10 cellular contexts compared by ENCODE assay signal in genomic region chr5:126525630-126526245, GRCh38.
A peak's percentile ranks its signal among the peaks of the same experiment; 100 is the strongest.
DNase-seq lines count a peak whose midpoint lies in the region; ATAC-seq, FAIRE-seq and TF ChIP-seq lines count a peak whose summit lies in the region.
"Had no signal": no experiment of that assay in that cellular context is flagged by ENCODE, and none has a peak within 500 bp of the region (broad histone marks: within the 10 kb centered on the region; RNA-seq: fewer than 3 reads in every experiment).

No MANE protein-coding gene starts in this region.

- no peaks in the 10 kb centered on the region for H3K36me3 Mint-ChIP-seq in activated T-cell treated with anti-CD3 and anti-CD28 coated beads, Interleukin-2, amount 50 U/mL, for 24 hours (ENCODE audit: low read depth)
- no peaks in the 10 kb centered on the region for H3K36me3 Mint-ChIP-seq in activated T-cell treated with anti-CD3 and anti-CD28 coated beads, Interleukin-2, amount 50 U/mL, for 72 hours (ENCODE audit: insufficient read depth in 2 of 2)

- no peak for TF ChIP-seq RAD21 in HepG2 (CRISPR knock-in tag; IDR thresholded peaks at IDR 0.05)

- peak overlapping the region; percentile 16 to 52 (median 46); a peak in 5 of 6 replicates for H3K4me3 ChIP-seq in HepG2 (replicated peaks in 1 of 3; ENCODE audit: insufficient read depth in 1 of 3, low read depth in 2 of 3, low read length in 3 of 3)
- no peak overlapping the region for H3K4me3 ChIP-seq in thyroid gland (replicated peaks in 1 of 3)
- H3K4me3 ChIP-seq: cardiac muscle cell had no signal

- POLR2A ChIA-PET in HepG2 (lab: Yijun Ruan, JAX), result no interaction called here

- H3K9ac ChIP-seq in HepG2 (ENCODE audit: insufficient read depth, low read depth, low read length), result peak overlapping the region; percentile 66; the same call in 1 of the 2 replicates

- TF ChIP-seq CTCF in HepG2 (CRISPR knock-in tag; IDR thresholded peaks at IDR 0.05) (no peak), thyroid gland (IDR thresholded peaks at IDR 0.05) (no peak), GM10266 (IDR thresholded peaks at IDR 0.05; ENCODE audit: control insufficient read depth, insufficient read depth, low read depth, missing control alignments) (no peak)

- H3K4me1 Mint-ChIP-seq in activated T-cell treated with anti-CD3 and anti-CD28 coated beads, Interleukin-2, amount 50 U/mL, for 24 hours (ENCODE audit: low read depth), result no peaks in the 10 kb centered on the region
- no peaks in the 10 kb centered on the region for H3K4me1 Mint-ChIP-seq in activated T-cell treated with anti-CD3 and anti-CD28 coated beads, Interleukin-2, amount 50 U/mL, for 72 hours (ENCODE audit: low read depth)

- no peak overlapping the region for H3K4me3 Mint-ChIP-seq in activated T-cell treated with anti-CD3 and anti-CD28 coated beads, Interleukin-2, amount 50 U/mL, for 24 hours
- no peak overlapping the region for H3K4me3 Mint-ChIP-seq in activated T-cell treated with anti-CD3 and anti-CD28 coated beads, Interleukin-2, amount 50 U/mL, for 72 hours

- H3K9me3 ChIP-seq in HepG2 (ENCODE audit: low read length) (no peaks in the 10 kb centered on the region), thyroid gland (no peaks in the 10 kb centered on the region)

- H4K20me1 ChIP-seq in HepG2 (ENCODE audit: insufficient read depth, low read length), result no peaks in the 10 kb centered on the region

- 17% methylated on average over 5 of the region's 5 CpGs for WGBS in HepG2 (ENCODE audit: low lambda C conversion rate)
- 49 to 51% methylated on average over 5 of the region's 5 CpGs for WGBS in thyroid gland, 2 donors

- H3K4me2 ChIP-seq in HepG2 (ENCODE audit: low read depth, low read length), result peak overlapping the region; percentile 82

- H3K4me1 ChIP-seq in HepG2 (ENCODE audit: insufficient read depth, low read length) (0 out of 2 replicates have a peak, but pooled peaks cover 7% of the 10 kb centered on the region), thyroid gland (peaks cover 43 to 54% of the 10 kb centered on the region in 2 donors)

- CTCF ChIA-PET in HepG2 (lab: Yijun Ruan, JAX; ENCODE audit: low intra/inter-chr PET ratio, low total read pairs), result no interaction called here

- H3K27ac Mint-ChIP-seq in activated T-cell treated with anti-CD3 and anti-CD28 coated beads, Interleukin-2, amount 50 U/mL, for 24 hours, result no peak overlapping the region
- H3K27ac Mint-ChIP-seq in activated T-cell treated with anti-CD3 and anti-CD28 coated beads, Interleukin-2, amount 50 U/mL, for 72 hours, result no peak overlapping the region

- H3K27me3 ChIP-seq in HepG2 (ENCODE audit: control insufficient read depth in 1 of 2, insufficient read depth in 2 of 2, low read length in 2 of 2) (no peaks in the 10 kb centered on the region), thyroid gland (no peaks in the 10 kb centered on the region)
- H3K27me3 ChIP-seq: cardiac muscle cell had no signal

- H3K36me3 ChIP-seq in HepG2 (replicated peaks in 1 of 2; ENCODE audit: control insufficient read depth in 1 of 2, insufficient read depth in 2 of 2, low read length in 2 of 2) (no peaks in the 10 kb centered on the region), thyroid gland (no peaks in the 10 kb centered on the region)
- H3K36me3 ChIP-seq: cardiac muscle cell had no signal

- no TSS peak for BruUV-seq in HepG2 (replicated peaks; lab: Mats Ljungman, UMichigan)

- in situ Hi-C loops in HepG2 (cut with HindIII; ENCODE audit: extremely low pct_ligation_motif_present, low pct_unique_long_range_greater_than_20kb), result no loop called here

- TF ChIP-seq EP300 in HepG2 (IDR thresholded peaks at IDR 0.05; ENCODE audit: low read depth in 2 of 2, low read length in 2 of 2), result no peak
- TF ChIP-seq EP300 in HepG2 (CRISPR knock-in tag; IDR thresholded peaks at IDR 0.05; ENCODE audit: borderline replicate concordance), result no peak

- FAIRE-seq in HepG2 (lab: Jason Lieb, UNC), result no peak

- intact Hi-C loops in HepG2 (cut with micrococcal nuclease; ENCODE audit: unreplicated experiment), result loop anchor here (5.0 kb wide), 1 partner anchor 1793 kb away; no protein-coding TSS in a partner anchor
- intact Hi-C loops in thyroid gland (cut with DNase I), result loop anchor here (10.0 kb wide), 1 partner anchor 81 kb away; no protein-coding TSS in a partner anchor

- TF ChIP-seq POLR2A in HepG2 (IDR thresholded peaks at IDR 0.05; ENCODE audit: insufficient read depth in 1 of 2, low read depth in 2 of 2, low read length in 2 of 2) (peak in 1 of 2 experiments; percentile 69; a peak in 2 of 4 replicates), thyroid gland (IDR thresholded peaks at IDR 0.05) (peak in 1 of 2 donors; percentile 71)

- peak; percentile 68 for DNase-seq in NCI-H69 (lab: John Stamatoyannopoulos, UW)
- peak; percentile 55 for DNase-seq in ecto neural progenitor cell (ENCODE audit: low spot score)
- peak; percentile 40 for DNase-seq in HepG2 (ENCODE audit: low spot score)
- DNase-seq in thyroid gland, result peak; percentile 53 to 69
- DNase-seq in GM10266 (ENCODE audit: extremely low spot score), result no peak
- DNase-seq in activated T-cell treated with anti-CD3 and anti-CD28 coated beads, Interleukin-2, amount 50 U/mL, for 24 hours, result no peak
- DNase-seq in activated T-cell treated with anti-CD3 and anti-CD28 coated beads, Interleukin-2, amount 50 U/mL, for 72 hours, result no peak
- no peak for DNase-seq in NCI-H1105 (lab: John Stamatoyannopoulos, UW)
- DNase-seq: NCI-H1436 had no signal

- ATAC-seq in HepG2, result peak; percentile 95
- ATAC-seq in activated T-cell treated with anti-CD3 and anti-CD28 coated beads, Interleukin-2, amount 50 U/mL, for 72 hours (replicated peaks in 1 of 2), result no peak

- H3K79me2 ChIP-seq in HepG2 (ENCODE audit: insufficient read depth, low read length), result no peaks in the 10 kb centered on the region

- no peaks in the 10 kb centered on the region for H3K9me3 Mint-ChIP-seq in activated T-cell treated with anti-CD3 and anti-CD28 coated beads, Interleukin-2, amount 50 U/mL, for 24 hours
- H3K9me3 Mint-ChIP-seq in activated T-cell treated with anti-CD3 and anti-CD28 coated beads, Interleukin-2, amount 50 U/mL, for 72 hours, result no peaks in the 10 kb centered on the region

- H3K27me3 Mint-ChIP-seq in activated T-cell treated with anti-CD3 and anti-CD28 coated beads, Interleukin-2, amount 50 U/mL, for 24 hours, result no peaks in the 10 kb centered on the region
- no peaks in the 10 kb centered on the region for H3K27me3 Mint-ChIP-seq in activated T-cell treated with anti-CD3 and anti-CD28 coated beads, Interleukin-2, amount 50 U/mL, for 72 hours (ENCODE audit: low read depth)

- peak overlapping the region; percentile 93 for H2AFZ ChIP-seq in HepG2 (ENCODE audit: low read length)

- H3K27ac ChIP-seq in HepG2 (ENCODE audit: extremely low read length, insufficient read depth, low read length), result no peak overlapping the region
- H3K27ac ChIP-seq in thyroid gland, result peak overlapping the region; percentile 94 to 99 (median 94)
- H3K27ac ChIP-seq: cardiac muscle cell had no signal

TF ChIP-seq in HepG2, 621 proteins besides CTCF, POLR2A, EP300 and RAD21:
- TF ChIP-seq, protein P1, sequence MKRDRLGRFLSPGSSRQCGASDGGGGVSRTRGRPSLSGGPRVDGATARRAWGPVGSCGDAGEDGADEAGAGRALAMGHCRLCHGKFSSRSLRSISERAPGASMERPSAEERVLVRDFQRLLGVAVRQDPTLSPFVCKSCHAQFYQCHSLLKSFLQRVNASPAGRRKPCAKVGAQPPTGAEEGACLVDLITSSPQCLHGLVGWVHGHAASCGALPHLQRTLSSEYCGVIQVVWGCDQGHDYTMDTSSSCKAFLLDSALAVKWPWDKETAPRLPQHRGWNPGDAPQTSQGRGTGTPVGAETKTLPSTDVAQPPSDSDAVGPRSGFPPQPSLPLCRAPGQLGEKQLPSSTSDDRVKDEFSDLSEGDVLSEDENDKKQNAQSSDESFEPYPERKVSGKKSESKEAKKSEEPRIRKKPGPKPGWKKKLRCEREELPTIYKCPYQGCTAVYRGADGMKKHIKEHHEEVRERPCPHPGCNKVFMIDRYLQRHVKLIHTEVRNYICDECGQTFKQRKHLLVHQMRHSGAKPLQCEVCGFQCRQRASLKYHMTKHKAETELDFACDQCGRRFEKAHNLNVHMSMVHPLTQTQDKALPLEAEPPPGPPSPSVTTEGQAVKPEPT (CRISPR knock-in tag; IDR thresholded peaks at IDR 0.05; ENCODE audit: low read depth), result no peak
- peak; percentile 64 for TF ChIP-seq POLR2AphosphoS5 (IDR thresholded peaks at IDR 0.05; ENCODE audit: low read depth, low read length)
- TF ChIP-seq POLR2G (IDR thresholded peaks at IDR 0.05; ENCODE audit: low read depth, low read length), result peak; percentile 72
- no peak for TF ChIP-seq CCAR2 (optimal IDR thresholded peaks at IDR 0.05; ENCODE audit: low read depth, low read length)
- peak; percentile 43; the same call in 1 of the 2 replicates for TF ChIP-seq SAP130 (CRISPR knock-in tag; IDR thresholded peaks at IDR 0.05; ENCODE audit: low read depth)
- TF ChIP-seq PHF8 (CRISPR knock-in tag; IDR thresholded peaks at IDR 0.05), result peak; percentile 50
- TF ChIP-seq KAT8 (CRISPR knock-in tag; IDR thresholded peaks at IDR 0.05), result peak; percentile 67; the same call in 1 of the 2 replicates
- TF ChIP-seq ZFX (CRISPR knock-in tag; IDR thresholded peaks at IDR 0.05; ENCODE audit: low read depth), result peak; percentile 33; the same call in 1 of the 2 replicates
- peak; percentile 40 for TF ChIP-seq SALL1 (CRISPR knock-in tag; IDR thresholded peaks at IDR 0.05)
- TF ChIP-seq SRSF9 (IDR thresholded peaks at IDR 0.05; ENCODE audit: borderline replicate concordance, insufficient read depth, low read depth, low read length, poor library complexity, severe bottlenecking), result no peak
- TF ChIP-seq GABPA (IDR thresholded peaks at IDR 0.05; ENCODE audit: low read depth, low read length), result no peak
- 0 out of 2 replicates have a peak, but pooled peaks have one; percentile 28 for TF ChIP-seq GABPA (CRISPR knock-in tag; IDR thresholded peaks at IDR 0.05; ENCODE audit: low read depth)
- TF ChIP-seq TAF1 (CRISPR knock-in tag; IDR thresholded peaks at IDR 0.05), result peak; percentile 48; the same call in 1 of the 2 replicates

Comparison
In these comparisons a context has a peak if more than half of its experiments do, and no peak if none do; other contexts are left out.
1. DNase-seq: peak in NCI-H69 (single experiment), ecto neural progenitor cell (single experiment), HepG2 (single experiment) and thyroid gland (2 of 2); none in GM10266 (single experiment), activated T-cell treated with anti-CD3 and anti-CD28 coated beads, Interleukin-2, amount 50 U/mL, for 24 hours (single experiment), activated T-cell treated with anti-CD3 and anti-CD28 coated beads, Interleukin-2, amount 50 U/mL, for 72 hours (0 of 2) and NCI-H1105 (single experiment).
2. H3K4me3 ChIP-seq: peak in HepG2 (3 of 3); none in thyroid gland (0 of 3).